ENCODE assay signal across 12 cellular contexts in genomic region chr5:128271859-128272446, GRCh38.
DNase-seq lines count a peak whose midpoint lies in the region; ATAC-seq, FAIRE-seq and TF ChIP-seq lines count a peak whose summit lies in the region.
"Had no signal": no experiment of that assay in that cellular context is flagged by ENCODE, and none has a peak within 500 bp of the region (broad histone marks: within the 10 kb centered on the region; RNA-seq: fewer than 3 reads in every experiment).

No MANE protein-coding gene starts in this region.

- H3K9me3 ChIP-seq in GM12878 (replicated peaks; ENCODE audit: control insufficient read depth, insufficient read depth, low read length) (no peaks in the 10 kb centered on the region), mucosa of descending colon (no peaks in the 10 kb centered on the region)
- H3K9me3 ChIP-seq: gastroesophageal sphincter, SJCRH30, testis had no signal

- peaks cover 9% of the 10 kb centered on the region for H3K36me3 Mint-ChIP-seq in endothelial cell (ENCODE audit: low read depth, unreplicated experiment)

- H3K79me2 ChIP-seq in GM12878 (ENCODE audit: control insufficient read depth, insufficient read depth, low read length) = no peaks in the 10 kb centered on the region

- intact Hi-C loops in GM12878 (cut with micrococcal nuclease; ENCODE audit: unreplicated experiment) = no loop called here
- intact Hi-C loops in left ventricle myocardium superior (cut with micrococcal nuclease) = no loop called here
- intact Hi-C loops in mucosa of descending colon (cut with DNase I, micrococcal nuclease) = no loop called here

- WGBS in GM12878 (ENCODE audit: insufficient coverage, insufficient replicate concordance, low lambda C conversion rate, missing lambda C conversion rate) = 52% methylated on average over 6 of the region's 6 CpGs

- no peaks in the 10 kb centered on the region for H3K4me1 Mint-ChIP-seq in endothelial cell (ENCODE audit: unreplicated experiment)

- CTCF ChIA-PET in GM12878 (lab: Yijun Ruan, JAX) = interaction anchor here (1.3 kb wide), 1 partner anchor 50 kb away, joined by 5 read pairs; no protein-coding TSS in a partner anchor

- no peak for TF ChIP-seq POLR2A in GM12878 (IDR thresholded peaks at IDR 0.05; ENCODE audit: low read depth, low read length)

- H3K27me3 ChIP-seq in GM12878 (replicated peaks in 1 of 2; ENCODE audit: control insufficient read depth in 2 of 2, insufficient read depth in 2 of 2, low read length in 1 of 2) = no peaks in the 10 kb centered on the region
- H3K27me3 ChIP-seq: gastroesophageal sphincter, SJCRH30, testis had no signal

- in situ Hi-C loops in GM12878 (cut with MboI) = no loop called here

- FAIRE-seq in GM12878 (lab: Jason Lieb, UNC) = no peak

- no peak for TF ChIP-seq RAD21 in GM12878 (IDR thresholded peaks at IDR 0.05; ENCODE audit: insufficient read depth, low read depth, low read length)

- no peak for TF ChIP-seq EP300 in GM12878 (IDR thresholded peaks at IDR 0.05; ENCODE audit: borderline replicate concordance in 1 of 2, control insufficient read depth in 1 of 2, low read depth in 2 of 2, low read length in 2 of 2)

- RAD21 ChIA-PET in GM12878 (lab: Charles Lee; ENCODE audit: unreplicated experiment) = no interaction called here

- ATAC-seq in GM12878 (peak; percentile 60; the same call in 2 of the 3 replicates), left ventricle myocardium superior (peak; percentile 99), mucosa of descending colon (no peak)
- ATAC-seq: gastroesophageal sphincter had no signal

- no peak overlapping the region for H3K4me2 ChIP-seq in GM12878 (ENCODE audit: control insufficient read depth, insufficient read depth)

- H3K4me3 Mint-ChIP-seq in endothelial cell (ENCODE audit: unreplicated experiment) = no peak overlapping the region

- POLR2A ChIA-PET in GM12878 (lab: Charles Lee) = no interaction called here

- H3K27ac Mint-ChIP-seq in endothelial cell (ENCODE audit: unreplicated experiment) = no peak overlapping the region

- TF ChIP-seq CTCF in AG10803 (conservative IDR thresholded peaks at IDR 0.05; ENCODE audit: low read length) (no peak), GM12878 (IDR thresholded peaks at IDR 0.05 in 2 of 3, conservative IDR thresholded peaks at IDR 0.05 in 1 of 3; ENCODE audit: control insufficient read depth in 2 of 3, extremely low read depth in 1 of 3, insufficient read depth in 1 of 3, low read depth in 3 of 3, low read length in 3 of 3) (no peak), endothelial cell (IDR thresholded peaks at IDR 0.05; ENCODE audit: unreplicated experiment) (no peak), mucosa of descending colon (IDR thresholded peaks at IDR 0.05) (no peak)

- H4K20me1 ChIP-seq in GM12878 (ENCODE audit: control insufficient read depth, insufficient read depth) = no peaks in the 10 kb centered on the region

- DNase-seq in AG10803 (ENCODE audit: low read depth) (peak; percentile 15), HT-29 (ENCODE audit: low spot score) (peak; percentile 69), GM12878 (ENCODE audit: low read depth, low spot score) (no peak), left ventricle myocardium superior (peak; percentile 41), globus pallidus (ENCODE audit: low spot score) (no peak), mucosa of gallbladder (ENCODE audit: low spot score) (no peak), endothelial cell (ENCODE audit: low spot score) (no peak), mucosa of descending colon (no peak)
- DNase-seq: activated CD4-positive, alpha-beta T cell treated with anti-CD3 and anti-CD28 coated beads, Interleukin-2, amount 50 U/mL, for 1 hour; SJCRH30; testis had no signal

- no peaks in the 10 kb centered on the region for H3K27me3 Mint-ChIP-seq in endothelial cell (ENCODE audit: unreplicated experiment)

- H3K4me3 ChIP-seq in AG10803 (ENCODE audit: low read length) (no peak overlapping the region), GM12878 (no peak overlapping the region), mucosa of descending colon (no peak overlapping the region)
- H3K4me3 ChIP-seq: gastroesophageal sphincter, SJCRH30, testis had no signal

- SMC1A ChIA-PET in GM12878 (lab: Charles Lee; ENCODE audit: uncharacterized antibody, unreplicated experiment) = interaction anchor here (1.4 to 1.5 kb wide), 2 partner anchors 8 to 58 kb away, joined by 3 to 4 read pairs; no protein-coding TSS in a partner anchor

- H3K9me3 Mint-ChIP-seq in endothelial cell (ENCODE audit: unreplicated experiment) = no peaks in the 10 kb centered on the region

- no peak overlapping the region for H3K9ac ChIP-seq in GM12878 (ENCODE audit: control insufficient read depth, insufficient read depth, low read length)

- H3K27ac ChIP-seq in GM12878 (ENCODE audit: control insufficient read depth, insufficient read depth) = no peak overlapping the region
- H3K27ac ChIP-seq: SJCRH30, testis had no signal

- H3K4me1 ChIP-seq in GM12878 (ENCODE audit: control insufficient read depth, insufficient read depth, low read length) (no peaks in the 10 kb centered on the region), mucosa of descending colon (ENCODE audit: low read depth) (no peaks in the 10 kb centered on the region)
- H3K4me1 ChIP-seq: SJCRH30, testis had no signal

- no TSS peak for BruUV-seq in GM12878 (replicated peaks; lab: Mats Ljungman, UMichigan)

- no peaks in the 10 kb centered on the region for H3K36me3 ChIP-seq in GM12878 (ENCODE audit: control insufficient read depth in 2 of 2, insufficient read depth in 2 of 2, low read length in 1 of 2)
- H3K36me3 ChIP-seq in mucosa of descending colon (ENCODE audit: low read depth) = no peaks in the 10 kb centered on the region
- H3K36me3 ChIP-seq: gastroesophageal sphincter, SJCRH30 had no signal

- H2AFZ ChIP-seq in GM12878 (ENCODE audit: control insufficient read depth, low read depth, low read length) = no peak overlapping the region

TF ChIP-seq in GM12878, 131 proteins besides CTCF, POLR2A, EP300 and RAD21:
- no peak for TF ChIP-seq ESRRA (IDR thresholded peaks at IDR 0.05; ENCODE audit: low read length)
- no peak for TF ChIP-seq EGR1 (IDR thresholded peaks at IDR 0.05; ENCODE audit: borderline replicate concordance in 1 of 2, low read depth in 2 of 2, low read length in 2 of 2)
- no peak for TF ChIP-seq MTA2 (IDR thresholded peaks at IDR 0.05; ENCODE audit: low read depth)
- no peak for TF ChIP-seq FOS (IDR thresholded peaks at IDR 0.05; ENCODE audit: borderline replicate concordance, extremely low read depth, insufficient read length)
- no peak for TF ChIP-seq ZBTB33 (IDR thresholded peaks at IDR 0.05)
- no peak for TF ChIP-seq YBX1 (IDR thresholded peaks at IDR 0.05)
- no peak for TF ChIP-seq ATF7 (IDR thresholded peaks at IDR 0.05; ENCODE audit: low read depth)
- no peak for TF ChIP-seq CREB1 (IDR thresholded peaks at IDR 0.05; ENCODE audit: low read depth)
- TF ChIP-seq MYB (IDR thresholded peaks at IDR 0.05; ENCODE audit: borderline replicate concordance, low read depth, low read length) = no peak
- no peak for TF ChIP-seq HDAC2 (IDR thresholded peaks at IDR 0.05)

Comparison
In these comparisons a context has a peak if more than half of its experiments do, and no peak if none do; other contexts are left out.
1. DNase-seq: peak in AG10803 (single experiment), HT-29 (single experiment) and left ventricle myocardium superior (single experiment); none in GM12878 (single experiment), globus pallidus (single experiment), mucosa of gallbladder (single experiment), endothelial cell (single experiment) and mucosa of descending colon (0 of 3).